ENCODE assay signal across 9 cellular contexts in genomic region chr9:35675204-35675603, GRCh38. TPM values are rescaled to one million over a fixed set of nuclear protein-coding genes. Genes with fewer than 3 reads are reported as not detected.
DNase-seq lines count a peak whose midpoint lies in the region; ATAC-seq and TF ChIP-seq lines count a peak whose summit lies in the region.
"Had no signal": no experiment of that assay in that cellular context is flagged by ENCODE, and none has a peak within 500 bp of the region (broad histone marks: within the 10 kb centered on the region; RNA-seq: fewer than 3 reads in every experiment).

No MANE protein-coding gene starts in this region.

- peaks cover 5% of the 10 kb centered on the region for H3K27me3 Mint-ChIP-seq in CD8-positive, alpha-beta T cell (ENCODE audit: low read depth)
- H3K27me3 Mint-ChIP-seq in activated CD8-positive, alpha-beta T cell treated with anti-CD3 and anti-CD28 coated beads for 36 hours, result peaks cover 9% of the 10 kb centered on the region

- H3K4me3 ChIP-seq in CD8-positive, alpha-beta T cell (ENCODE audit: low read depth, low read length), result peak overlapping the region; percentile 62
- H3K4me3 ChIP-seq in hepatocyte (peak overlapping the region; percentile 28), prostate gland (peak overlapping the region; percentile 36 to 40)

- H4K20me1 ChIP-seq in hepatocyte (ENCODE audit: insufficient read depth, poor library complexity, severe bottlenecking), result no peaks in the 10 kb centered on the region

- H3K4me2 ChIP-seq in hepatocyte, result peak overlapping the region; percentile 97

- peak overlapping the region; percentile 95 for H2AFZ ChIP-seq in hepatocyte

- no peak overlapping the region for H3K27ac ChIP-seq in CD8-positive, alpha-beta T cell (ENCODE audit: low read depth, low read length)
- H3K27ac ChIP-seq in hepatocyte (no peak overlapping the region), prostate gland (no peak overlapping the region)

- DNase-seq in CD8-positive, alpha-beta T cell, result no peak
- no peak for DNase-seq in activated CD8-positive, alpha-beta T cell treated with anti-CD3 and anti-CD28 coated beads for 36 hours
- DNase-seq in hepatocyte (ENCODE audit: low spot score), result no peak
- no peak for DNase-seq in prostate gland (ENCODE audit: low spot score)
- DNase-seq in DMS153 (lab: John Stamatoyannopoulos, UW), result no peak
- DNase-seq in NCI-H524 (lab: John Stamatoyannopoulos, UW), result no peak
- DNase-seq in AML-193 (lab: John Stamatoyannopoulos, UW), result no peak
- DNase-seq in stimulated activated CD4-positive, alpha-beta T cell treated with anti-CD3 and anti-CD28 coated beads, Interleukin-2, amount 100 ng/mL, for 24 hours, result no peak
- DNase-seq: NCI-H774 had no signal

- no peak overlapping the region for H3K27ac Mint-ChIP-seq in CD8-positive, alpha-beta T cell
- no peak overlapping the region for H3K27ac Mint-ChIP-seq in activated CD8-positive, alpha-beta T cell treated with anti-CD3 and anti-CD28 coated beads for 36 hours

- no peaks in the 10 kb centered on the region for H3K27me3 ChIP-seq in CD8-positive, alpha-beta T cell (ENCODE audit: insufficient read depth, low read length)
- H3K27me3 ChIP-seq in hepatocyte, result no peaks in the 10 kb centered on the region
- no peaks in the 10 kb centered on the region for H3K27me3 ChIP-seq in prostate gland (replicated peaks; ENCODE audit: insufficient read depth)

- no peak for ATAC-seq in CD8-positive, alpha-beta T cell
- ATAC-seq in activated CD8-positive, alpha-beta T cell treated with anti-CD3 and anti-CD28 coated beads for 36 hours, result no peak

- H3K4me1 Mint-ChIP-seq in CD8-positive, alpha-beta T cell (ENCODE audit: low read depth), result peaks cover 18% of the 10 kb centered on the region
- H3K4me1 Mint-ChIP-seq in activated CD8-positive, alpha-beta T cell treated with anti-CD3 and anti-CD28 coated beads for 36 hours (ENCODE audit: low read depth), result peaks cover 13% of the 10 kb centered on the region

- H3K79me2 ChIP-seq in hepatocyte, result no peaks in the 10 kb centered on the region

- no peaks in the 10 kb centered on the region for H3K36me3 Mint-ChIP-seq in CD8-positive, alpha-beta T cell
- H3K36me3 Mint-ChIP-seq in activated CD8-positive, alpha-beta T cell treated with anti-CD3 and anti-CD28 coated beads for 36 hours (ENCODE audit: low read depth), result no peaks in the 10 kb centered on the region

- H3K9me3 ChIP-seq in CD8-positive, alpha-beta T cell (ENCODE audit: low read length), result no peaks in the 10 kb centered on the region
- no peaks in the 10 kb centered on the region for H3K9me3 ChIP-seq in hepatocyte (ENCODE audit: low read depth)
- H3K9me3 ChIP-seq in prostate gland, result no peaks in the 10 kb centered on the region

- no peaks in the 10 kb centered on the region for H3K9me3 Mint-ChIP-seq in CD8-positive, alpha-beta T cell
- no peaks in the 10 kb centered on the region for H3K9me3 Mint-ChIP-seq in activated CD8-positive, alpha-beta T cell treated with anti-CD3 and anti-CD28 coated beads for 36 hours

- no peaks in the 10 kb centered on the region for H3K36me3 ChIP-seq in CD8-positive, alpha-beta T cell (ENCODE audit: insufficient read depth, low read length)
- H3K36me3 ChIP-seq in hepatocyte (replicated peaks; ENCODE audit: insufficient read depth, low read depth), result no peaks in the 10 kb centered on the region
- no peaks in the 10 kb centered on the region for H3K36me3 ChIP-seq in prostate gland

- CTCF ChIA-PET in CD8-positive, alpha-beta T cell (lab: Charles Lee), result interaction anchor here (0.7 to 3.0 kb wide), 10 partner anchors 10 to 236 kb away, joined by 3 to 16 read pairs (median 3); partner anchors contain the start of genes ARHGEF39, CCDC107 and RMRP
- CTCF ChIA-PET in activated CD8-positive, alpha-beta T cell treated with anti-CD3 and anti-CD28 coated beads for 36 hours (lab: Charles Lee), result interaction anchor here (1.0 to 24.5 kb wide), 7 partner anchors 11 to 71 kb away, joined by 3 to 313 read pairs (median 5); partner anchors contain the start of genes CCDC107, RMRP and TPM2

- peak overlapping the region; percentile 78 for H3K4me3 Mint-ChIP-seq in CD8-positive, alpha-beta T cell
- H3K4me3 Mint-ChIP-seq in activated CD8-positive, alpha-beta T cell treated with anti-CD3 and anti-CD28 coated beads for 36 hours, result peak overlapping the region; percentile 64

- no peak for TF ChIP-seq POLR2A in prostate gland (IDR thresholded peaks at IDR 0.05)

- H3K9me2 ChIP-seq in hepatocyte (replicated peaks; ENCODE audit: insufficient read depth), result no peaks in the 10 kb centered on the region

- intact Hi-C loops in CD8-positive, alpha-beta T cell (cut with DNase I, micrococcal nuclease), result no loop called here
- intact Hi-C loops in activated CD8-positive, alpha-beta T cell treated with anti-CD3 and anti-CD28 coated beads for 36 hours (cut with micrococcal nuclease), result no loop called here
- intact Hi-C loops in prostate gland (cut with DNase I), result no loop called here

- POLR2A ChIA-PET in CD8-positive, alpha-beta T cell (lab: Charles Lee), result interaction anchor here (0.6 to 1.9 kb wide), 5 partner anchors 9 to 57 kb away, joined by 3 to 7 read pairs (median 4); partner anchors contain the start of genes CCDC107, CREB3, RMRP and TLN1
- POLR2A ChIA-PET in activated CD8-positive, alpha-beta T cell treated with anti-CD3 and anti-CD28 coated beads for 36 hours (lab: Charles Lee), result interaction anchor here (0.7 to 1.8 kb wide), 4 partner anchors 9 to 17 kb away, joined by 3 to 10 read pairs (median 4); partner anchors contain the start of gene ARHGEF39

- no peak for TF ChIP-seq CTCF in CD8-positive, alpha-beta T cell (IDR thresholded peaks at IDR 0.05)
- TF ChIP-seq CTCF in activated CD8-positive, alpha-beta T cell treated with anti-CD3 and anti-CD28 coated beads for 36 hours (IDR thresholded peaks at IDR 0.05), result no peak
- no peak for TF ChIP-seq CTCF in hepatocyte (IDR thresholded peaks at IDR 0.05; ENCODE audit: poor library complexity)
- TF ChIP-seq CTCF in prostate gland (IDR thresholded peaks at IDR 0.05), result no peak

- H3K4me1 ChIP-seq in CD8-positive, alpha-beta T cell (ENCODE audit: insufficient read depth, low read length), result peaks cover 12% of the 10 kb centered on the region
- H3K4me1 ChIP-seq in hepatocyte (ENCODE audit: insufficient read depth), result peaks cover under 1% of the 10 kb centered on the region
- no peaks in the 10 kb centered on the region for H3K4me1 ChIP-seq in prostate gland (replicated peaks)

- 34% methylated on average over 11 of the region's 13 CpGs for WGBS in hepatocyte (ENCODE audit: low lambda C conversion rate, missing lambda C conversion rate)
- WGBS in prostate gland, result 50% methylated on average over 13 of the region's 13 CpGs

RNA-seq across cellular contexts. Expression of gene CA9, which starts 1.5 kb away (rescaled TPM):
- not detected for total RNA-seq in CD8-positive, alpha-beta T cell
- total RNA-seq in activated CD8-positive, alpha-beta T cell treated with anti-CD3 and anti-CD28 coated beads for 36 hours, result 1 to 10 TPM; 4.5 to 4.9 TPM
- total RNA-seq in hepatocyte (0.27 TPM in 1 of 2 replicates, not detected in the other), prostate gland (not detected)
- 2.1 and 2.4 TPM in 2 replicates for polyA plus RNA-seq in hepatocyte

RNA-seq across cellular contexts. Expression of gene ARHGEF39, which starts 10.2 kb away (rescaled TPM):
- total RNA-seq in CD8-positive, alpha-beta T cell, result under 1 TPM; 0.25 to 0.35 TPM
- total RNA-seq in activated CD8-positive, alpha-beta T cell treated with anti-CD3 and anti-CD28 coated beads for 36 hours, result 10 to 100 TPM; 16.0 to 19.9 TPM
- 1.8 and 9.4 TPM in 2 replicates for total RNA-seq in hepatocyte
- 5.2 and 5.6 TPM in 2 replicates for polyA plus RNA-seq in hepatocyte
- total RNA-seq in prostate gland, result 1 to 10 TPM; 1.1 to 1.8 TPM

RNA-seq across cellular contexts. Expression of gene TPM2, which starts 14.5 kb away (rescaled TPM):
- total RNA-seq in CD8-positive, alpha-beta T cell, result 10 to 100 TPM; 41.5 to 44.7 TPM
- 1 to 10 TPM; 4.8 to 5.3 TPM for total RNA-seq in activated CD8-positive, alpha-beta T cell treated with anti-CD3 and anti-CD28 coated beads for 36 hours
- 98.7 and 106 TPM in 2 replicates for total RNA-seq in hepatocyte
- polyA plus RNA-seq in hepatocyte, result 166 and 203 TPM in 2 replicates
- total RNA-seq in prostate gland, result 1,000 to 10,000 TPM; 1,037 to 1,042 TPM

RNA-seq across cellular contexts. Expression of gene CCDC107, which starts 17.1 kb away (rescaled TPM):
- 1 to 10 TPM; 7.4 to 9.1 TPM for total RNA-seq in CD8-positive, alpha-beta T cell
- total RNA-seq in activated CD8-positive, alpha-beta T cell treated with anti-CD3 and anti-CD28 coated beads for 36 hours, result 10 to 100 TPM; 12.1 to 13.7 TPM
- total RNA-seq in hepatocyte (12.1 and 13.8 TPM in 2 replicates), prostate gland (10 to 100 TPM; 22.8 to 26.2 TPM)
- 39.5 and 42.2 TPM in 2 replicates for polyA plus RNA-seq in hepatocyte

RNA-seq across cellular contexts. Expression of gene RMRP, which starts 17.4 kb away (rescaled TPM):
- total RNA-seq in CD8-positive, alpha-beta T cell, result over 10,000 TPM; 22,073 to 26,359 TPM
- over 10,000 TPM; 13,164 to 13,311 TPM for total RNA-seq in activated CD8-positive, alpha-beta T cell treated with anti-CD3 and anti-CD28 coated beads for 36 hours
- total RNA-seq in hepatocyte (1,377 and 3,174 TPM in 2 replicates), prostate gland (over 10,000 TPM in 1 of 2 donors, 1,000 to 10,000 TPM in 1; 1,879 to 13,864 TPM)
- polyA plus RNA-seq in hepatocyte, result not detected in 2 replicates
